In genomic region chr11:128544625-128545024, GRCh38 we compare ENCODE assay signal across 8 cellular contexts. TPM values are rescaled to one million over a fixed set of nuclear protein-coding genes. Genes with fewer than 3 reads are reported as not detected.
A peak's percentile ranks its signal among the peaks of the same experiment; 100 is the strongest.
DNase-seq lines count a peak whose midpoint lies in the region; ATAC-seq lines count a peak whose summit lies in the region.

No MANE protein-coding gene starts in this region.

- peaks cover 4% of the 10 kb centered on the region in 2 donors for H3K27me3 Mint-ChIP-seq in natural killer cell treated with Interleukin-12 subunit alpha and Interleukin-12 subunit beta and Interleukin-15 and Interleukin-18, amount 100 ng/mL, for 72 hours

- peak overlapping the region; percentile 48 to 77 for H3K27ac Mint-ChIP-seq in natural killer cell treated with Interleukin-12 subunit alpha and Interleukin-12 subunit beta and Interleukin-15 and Interleukin-18, amount 100 ng/mL, for 72 hours

- H3K36me3 Mint-ChIP-seq in natural killer cell treated with Interleukin-12 subunit alpha and Interleukin-12 subunit beta and Interleukin-15 and Interleukin-18, amount 100 ng/mL, for 72 hours = no peaks in the 10 kb centered on the region

- H3K4me3 Mint-ChIP-seq in natural killer cell treated with Interleukin-12 subunit alpha and Interleukin-12 subunit beta and Interleukin-15 and Interleukin-18, amount 100 ng/mL, for 72 hours = peak overlapping the region; percentile 63

- ATAC-seq in natural killer cell treated with Interleukin-12 subunit alpha and Interleukin-12 subunit beta and Interleukin-15 and Interleukin-18, amount 100 ng/mL, for 72 hours = no peak
- no peak for ATAC-seq in HG03457 (IDR thresholded peaks at IDR 0.05; ENCODE audit: unreplicated experiment)
- no peak for ATAC-seq in GM21723 (IDR thresholded peaks at IDR 0.05; ENCODE audit: unreplicated experiment)
- no peak for ATAC-seq in GM21825 (IDR thresholded peaks at IDR 0.05; ENCODE audit: unreplicated experiment)

- no peaks in the 10 kb centered on the region for H3K9me3 Mint-ChIP-seq in natural killer cell treated with Interleukin-12 subunit alpha and Interleukin-12 subunit beta and Interleukin-15 and Interleukin-18, amount 100 ng/mL, for 72 hours

- DNase-seq in COR-L47 (lab: John Stamatoyannopoulos, UW) (peak; percentile 46), NCI-H1105 (lab: John Stamatoyannopoulos, UW) (peak; percentile 51), astrocyte of the hippocampus (ENCODE audit: low read depth, low spot score) (peak; percentile 37), DMS 273 (lab: John Stamatoyannopoulos, UW; ENCODE audit: unreplicated experiment) (no peak)
- no peak for DNase-seq in natural killer cell treated with Interleukin-12 subunit alpha and Interleukin-12 subunit beta and Interleukin-15 and Interleukin-18, amount 100 ng/mL, for 72 hours (ENCODE audit: low spot score)

- H3K4me1 Mint-ChIP-seq in natural killer cell treated with Interleukin-12 subunit alpha and Interleukin-12 subunit beta and Interleukin-15 and Interleukin-18, amount 100 ng/mL, for 72 hours (ENCODE audit: low read depth in 2 of 2) = peaks cover 38 to 39% of the 10 kb centered on the region in 2 donors

RNA-seq across cellular contexts. Expression of gene ETS1, which starts 42.7 kb away (rescaled TPM):
- 100 to 1,000 TPM; 521 to 738 TPM for total RNA-seq in natural killer cell treated with Interleukin-12 subunit alpha and Interleukin-12 subunit beta and Interleukin-15 and Interleukin-18, amount 100 ng/mL, for 72 hours

Comparison
In these comparisons a context has a peak if more than half of its experiments do, and no peak if none do; other contexts are left out.
1. DNase-seq: peak in COR-L47 (single experiment), NCI-H1105 (single experiment) and astrocyte of the hippocampus (single experiment); none in natural killer cell treated with Interleukin-12 subunit alpha and Interleukin-12 subunit beta and Interleukin-15 and Interleukin-18, amount 100 ng/mL, for 72 hours (single experiment) and DMS 273 (single experiment).